ENCODE assay signal across 33 cellular contexts in the genomic region with DNA sequence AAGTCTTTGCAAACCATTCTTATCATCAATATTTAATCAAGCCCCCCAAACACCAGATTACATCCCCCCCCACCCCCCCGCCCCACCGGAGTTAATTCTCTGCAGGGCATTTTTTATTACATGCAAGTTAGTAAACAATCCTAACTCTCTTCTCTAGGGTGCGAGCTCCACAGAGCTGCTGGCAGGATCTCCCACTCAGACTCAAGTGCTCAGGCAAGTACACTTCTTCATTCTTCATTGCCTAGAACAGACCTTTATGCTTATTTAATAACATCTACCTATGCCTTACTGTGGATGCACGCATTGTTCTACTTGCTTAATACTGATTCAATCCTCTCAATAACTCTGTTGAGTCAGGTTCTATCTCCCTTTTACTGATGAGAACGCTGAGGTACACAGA. TPM values are rescaled to one million over a fixed set of nuclear protein-coding genes. Genes with fewer than 3 reads are reported as not detected.
"Had no signal": no experiment of that assay in that cellular context is flagged by ENCODE, and none has a peak within 500 bp of the region (broad histone marks: within the 10 kb centered on the region; RNA-seq: fewer than 3 reads in every experiment).

No MANE protein-coding gene starts in this region.

- H3K27ac ChIP-seq: adrenal gland, body of pancreas, epithelial cell of prostate, esophagus squamous epithelium, gastroesophageal sphincter had no signal

- H3K27me3 ChIP-seq: adrenal gland, body of pancreas, esophagus squamous epithelium, gastroesophageal sphincter had no signal

- H3K36me3 Mint-ChIP-seq: activated CD8-positive, alpha-beta memory T cell treated with anti-CD3 and anti-CD28 coated beads, Interleukin-2, amount 10 ng/mL, durations not matched to agents 7 days and 5 days had no signal

- H3K9me3 Mint-ChIP-seq: activated CD4-positive, alpha-beta T cell treated with anti-CD3 and anti-CD28 coated beads, Interleukin-2, amount 10 ng/mL, durations not matched to agents 24 days and 14 days; activated naive CD4-positive, alpha-beta T cell treated with anti-CD3 and anti-CD28 coated beads for 36 hours; activated naive CD4-positive, alpha-beta T cell treated with anti-CD3 and anti-CD28 coated beads, Interleukin-2, amount 50 U/mL, for 24 hours; activated naive CD8-positive, alpha-beta T cell treated with anti-CD3 and anti-CD28 coated beads for 36 hours; activated naive CD8-positive, alpha-beta T cell treated with anti-CD3 and anti-CD28 coated beads, Interleukin-2, amount 50 U/mL, for 24 hours; activated T-helper 1 cell treated with anti-CD3 and anti-CD28 coated beads, Interleukin-12 subunit alpha, Interleukin-12 subunit beta, Interleukin-2, Interleukin-4 antibody, amounts not matched to agents 30 ng/mL and 10 ng/mL and 1 ng/mL, durations not matched to agents 14 hours and 24 hours and 36 hours; activated T-helper 2 cell treated with anti-CD3 and anti-CD28 coated beads, Interferon-gamma antibody, Interleukin-2, Interleukin-4, amounts not matched to agents 10 μg/mL and 5 μg/mL and 100 μg/mL, durations not matched to agents 14 hours and 24 hours and 36 hours had no signal

- ATAC-seq: activated CD4-positive, alpha-beta T cell treated with anti-CD3 and anti-CD28 coated beads for 36 hours; activated CD8-positive, alpha-beta memory T cell treated with anti-CD3 and anti-CD28 coated beads, Interleukin-2, amount 10 ng/mL, durations not matched to agents 7 days and 5 days; activated CD8-positive, alpha-beta T cell treated with anti-CD3 and anti-CD28 coated beads, Interleukin-2, amount 10 ng/mL, durations not matched to agents 7 days and 5 days; activated naive CD8-positive, alpha-beta T cell treated with anti-CD3 and anti-CD28 coated beads, Interleukin-2, amount 50 U/mL, for 24 hours; body of pancreas; gastroesophageal sphincter had no signal

- DNase-seq: activated CD4-positive, alpha-beta memory T cell treated with anti-CD3 and anti-CD28 coated beads for 36 hours; activated CD4-positive, alpha-beta T cell treated with anti-CD3 and anti-CD28 coated beads for 36 hours; activated CD4-positive, alpha-beta T cell treated with anti-CD3 and anti-CD28 coated beads, Interleukin-2, amount 10 ng/mL, durations not matched to agents 24 days and 14 days; activated CD4-positive, CD25-positive, alpha-beta regulatory T cell; activated CD4-positive, CD25-positive, alpha-beta regulatory T cell treated with anti-CD3 and anti-CD28 coated beads, Interleukin-2, amount 50 U/mL, for 72 hours; activated CD8-positive, alpha-beta memory T cell treated with anti-CD3 and anti-CD28 coated beads, Interleukin-2, amount 10 ng/mL, durations not matched to agents 7 days and 5 days; activated CD8-positive, alpha-beta memory T cell treated with anti-CD3 and anti-CD28 coated beads, Interleukin-2, amount 50 U/mL, for 4 hours; activated CD8-positive, alpha-beta T cell treated with anti-CD3 and anti-CD28 coated beads, Interleukin-2, amount 10 ng/mL, durations not matched to agents 7 days and 5 days; activated effector memory CD4-positive, alpha-beta T cell treated with anti-CD3 and anti-CD28 coated beads, Interleukin-2, amount 50 U/mL, for 16 hours; activated naive CD4-positive, alpha-beta T cell treated with anti-CD3 and anti-CD28 coated beads for 36 hours; activated naive CD8-positive, alpha-beta T cell treated with anti-CD3 and anti-CD28 coated beads for 36 hours; activated naive CD8-positive, alpha-beta T cell treated with anti-CD3 and anti-CD28 coated beads, Interleukin-2, amount 50 U/mL, for 24 hours; activated T-cell treated with anti-CD3 and anti-CD28 coated beads, Interleukin-2, amount 50 U/mL, for 1 hour; activated T-cell treated with anti-CD3 and anti-CD28 coated beads, Interleukin-2, amount 50 U/mL, for 48 hours; adrenal gland; amygdala; aorta; body of pancreas; caudate nucleus; cortex of kidney; dermis blood vessel endothelial cell; effector CD8-positive, alpha-beta T cell; esophagus squamous epithelium; foreskin melanocyte; T-helper 2 cell had no signal

- H3K9me3 ChIP-seq: adrenal gland, body of pancreas, esophagus squamous epithelium, gastroesophageal sphincter had no signal

- H3K27me3 Mint-ChIP-seq: activated naive CD4-positive, alpha-beta T cell treated with anti-CD3 and anti-CD28 coated beads, Interleukin-2, amount 50 U/mL, for 24 hours; activated naive CD8-positive, alpha-beta T cell treated with anti-CD3 and anti-CD28 coated beads for 36 hours had no signal

- H3K4me3 Mint-ChIP-seq: activated CD4-positive, alpha-beta memory T cell treated with anti-CD3 and anti-CD28 coated beads for 36 hours; activated CD4-positive, alpha-beta T cell treated with anti-CD3 and anti-CD28 coated beads for 36 hours; activated CD4-positive, alpha-beta T cell treated with anti-CD3 and anti-CD28 coated beads, Interleukin-2, amount 10 ng/mL, durations not matched to agents 24 days and 14 days; activated CD8-positive, alpha-beta memory T cell treated with anti-CD3 and anti-CD28 coated beads, Interleukin-2, amount 10 ng/mL, durations not matched to agents 7 days and 5 days; activated CD8-positive, alpha-beta T cell treated with anti-CD3 and anti-CD28 coated beads, Interleukin-2, amount 10 ng/mL, durations not matched to agents 7 days and 5 days; activated naive CD4-positive, alpha-beta T cell treated with anti-CD3 and anti-CD28 coated beads for 36 hours; activated naive CD4-positive, alpha-beta T cell treated with anti-CD3 and anti-CD28 coated beads, Interleukin-2, amount 50 U/mL, for 24 hours; activated naive CD8-positive, alpha-beta T cell treated with anti-CD3 and anti-CD28 coated beads for 36 hours; activated naive CD8-positive, alpha-beta T cell treated with anti-CD3 and anti-CD28 coated beads, Interleukin-2, amount 50 U/mL, for 24 hours; activated T-helper 1 cell treated with anti-CD3 and anti-CD28 coated beads, Interleukin-12 subunit alpha, Interleukin-12 subunit beta, Interleukin-2, Interleukin-4 antibody, amounts not matched to agents 30 ng/mL and 10 ng/mL and 1 ng/mL, durations not matched to agents 14 hours and 24 hours and 36 hours had no signal

- H3K27ac Mint-ChIP-seq: activated CD4-positive, alpha-beta memory T cell treated with anti-CD3 and anti-CD28 coated beads for 36 hours; activated CD4-positive, alpha-beta T cell treated with anti-CD3 and anti-CD28 coated beads for 36 hours; activated CD4-positive, alpha-beta T cell treated with anti-CD3 and anti-CD28 coated beads, Interleukin-2, amount 10 ng/mL, durations not matched to agents 24 days and 14 days; activated CD8-positive, alpha-beta memory T cell treated with anti-CD3 and anti-CD28 coated beads, Interleukin-2, amount 10 ng/mL, durations not matched to agents 7 days and 5 days; activated CD8-positive, alpha-beta T cell treated with anti-CD3 and anti-CD28 coated beads, Interleukin-2, amount 10 ng/mL, durations not matched to agents 7 days and 5 days; activated naive CD4-positive, alpha-beta T cell treated with anti-CD3 and anti-CD28 coated beads for 36 hours; activated naive CD4-positive, alpha-beta T cell treated with anti-CD3 and anti-CD28 coated beads, Interleukin-2, amount 50 U/mL, for 24 hours; activated naive CD8-positive, alpha-beta T cell treated with anti-CD3 and anti-CD28 coated beads for 36 hours; activated naive CD8-positive, alpha-beta T cell treated with anti-CD3 and anti-CD28 coated beads, Interleukin-2, amount 50 U/mL, for 24 hours; activated T-helper 1 cell treated with anti-CD3 and anti-CD28 coated beads, Interleukin-12 subunit alpha, Interleukin-12 subunit beta, Interleukin-2, Interleukin-4 antibody, amounts not matched to agents 30 ng/mL and 10 ng/mL and 1 ng/mL, durations not matched to agents 14 hours and 24 hours and 36 hours; activated T-helper 2 cell treated with anti-CD3 and anti-CD28 coated beads, Interferon-gamma antibody, Interleukin-2, Interleukin-4, amounts not matched to agents 10 μg/mL and 5 μg/mL and 100 μg/mL, durations not matched to agents 14 hours and 24 hours and 36 hours had no signal

- H3K4me1 ChIP-seq: adrenal gland, body of pancreas, esophagus squamous epithelium, gastroesophageal sphincter had no signal

- H3K36me3 ChIP-seq: adrenal gland, esophagus squamous epithelium, gastroesophageal sphincter had no signal

- H3K4me3 ChIP-seq: adrenal gland, body of pancreas, esophagus squamous epithelium, gastroesophageal sphincter had no signal

RNA-seq across cellular contexts. Expression of gene SAXO1, which starts 9.9 kb away (rescaled TPM):
- total RNA-seq: activated CD4-positive, alpha-beta T cell treated with anti-CD3 and anti-CD28 coated beads, Interleukin-2, amount 10 ng/mL, durations not matched to agents 24 days and 14 days; activated naive CD4-positive, alpha-beta T cell treated with anti-CD3 and anti-CD28 coated beads for 36 hours; activated naive CD8-positive, alpha-beta T cell treated with anti-CD3 and anti-CD28 coated beads for 36 hours; activated T-helper 1 cell treated with anti-CD3 and anti-CD28 coated beads, Interleukin-12 subunit alpha, Interleukin-12 subunit beta, Interleukin-2, Interleukin-4 antibody, amounts not matched to agents 30 ng/mL and 10 ng/mL and 1 ng/mL, durations not matched to agents 14 hours and 24 hours and 36 hours; activated T-helper 2 cell treated with anti-CD3 and anti-CD28 coated beads, Interferon-gamma antibody, Interleukin-2, Interleukin-4, amounts not matched to agents 10 μg/mL and 5 μg/mL and 100 μg/mL, durations not matched to agents 14 hours and 24 hours and 36 hours; body of pancreas; dermis blood vessel endothelial cell; endothelial cell of umbilical vein; esophagus squamous epithelium; fibroblast of villous mesenchyme; glomerular endothelial cell had no signal
